1 cellular context compared by ENCODE assay signal in genomic region chr9:127856094-127856740, GRCh38.
TF ChIP-seq lines count a peak whose summit lies in the region.

No MANE protein-coding gene starts in this region.

TF ChIP-seq in HEK293T, 16 proteins besides CTCF, POLR2A, EP300 and RAD21 (continued from another document):
- TF ChIP-seq PKNOX1 (IDR thresholded peaks at IDR 0.05) (no peak), FOXA1 (IDR thresholded peaks at IDR 0.05) (no peak), SP1 (IDR thresholded peaks at IDR 0.05) (no peak), FOXM1 (IDR thresholded peaks at IDR 0.05; ENCODE audit: borderline replicate concordance) (no peak), TARDBP (IDR thresholded peaks at IDR 0.05) (no peak), ELF4 (IDR thresholded peaks at IDR 0.05) (no peak)
TF ChIP-seq in HEK293T: peak in this region for 0.
